In genomic region chr12:121267822-121268221, GRCh38 we compare ENCODE assay signal across 31 cellular contexts. TPM values are rescaled to one million over a fixed set of nuclear protein-coding genes. Genes with fewer than 3 reads are reported as not detected.
DNase-seq lines count a peak whose midpoint lies in the region; ATAC-seq, FAIRE-seq and TF ChIP-seq lines count a peak whose summit lies in the region.
"Had no signal": no experiment of that assay in that cellular context is flagged by ENCODE, and none has a peak within 500 bp of the region (broad histone marks: within the 10 kb centered on the region; RNA-seq: fewer than 3 reads in every experiment).

No MANE protein-coding gene starts in this region.

- DNase-seq in K562 (ENCODE audit: extremely low read depth in 1 of 4, low spot score in 3 of 4): no peak
- DNase-seq in NCI-H2107 (lab: John Stamatoyannopoulos, UW): no peak
- DNase-seq: 8988T; ACHN; AML-193; BE2C; C1 segment of cervical spinal cord; Caco-2; Calu3; CD4-positive, alpha-beta memory T cell; CD4-positive, alpha-beta T cell; CD4-positive, CD25-positive, alpha-beta regulatory T cell; CD8-positive, alpha-beta memory T cell; CD8-positive, alpha-beta T cell; COR-L47; DMS 273 treated with DMSO at 0.1 percent for 48 hours; DMS153; DMS53; DMS79; DMS79 treated with DMSO at 0.1 percent for 48 hours; DND-41; EL had no signal

- CTCF ChIA-PET in HEK293 (lab: Yijun Ruan, JAX): interaction anchor here (0.6 kb wide), 1 partner anchor 32 kb away, joined by 4 read pairs; no protein-coding TSS in a partner anchor
- CTCF ChIA-PET in K562 (lab: Yijun Ruan, JAX; ENCODE audit: low intra/inter-chr PET ratio): no interaction called here

- no peak for ATAC-seq in K562
- no peak for ATAC-seq in HG03342 (IDR thresholded peaks at IDR 0.05; ENCODE audit: unreplicated experiment)
- ATAC-seq: A549; CD8-positive, alpha-beta T cell had no signal

- WGBS in K562 (ENCODE audit: insufficient coverage, low coverage, missing lambda C conversion rate): 94% methylated on average over 1 of the region's 1 CpG

- H3K9me1 ChIP-seq in K562 (ENCODE audit: control insufficient read depth, insufficient read depth, low read length): no peaks in the 10 kb centered on the region

- no peak for TF ChIP-seq RAD21 in K562 (CRISPR knock-in tag; conservative IDR thresholded peaks at IDR 0.05 in 1 of 2, IDR thresholded peaks at IDR 0.05 in 1 of 2)

- no peak for TF ChIP-seq EP300 in K562 (IDR thresholded peaks at IDR 0.05; ENCODE audit: low read length)

- BruUV-seq in K562 (replicated peaks; lab: Mats Ljungman, UMichigan): no TSS peak

- H3K4me3 ChIP-seq in HEK293 (ENCODE audit: low read depth, low read length): no peak overlapping the region
- H3K4me3 ChIP-seq in K562: no peak overlapping the region
- H3K4me3 ChIP-seq: A549; BLaER1; BLaER1 treated with 17β-estradiol and CSF1 and Interleukin-3, amounts not matched to agents 10 nM and 100 nM had no signal

- H3K27ac ChIP-seq in HEK293 (ENCODE audit: extremely low read depth, low read depth, low read length) (no peak overlapping the region), K562 (ENCODE audit: extremely low read depth, low read depth, low read length) (no peak overlapping the region)
- H3K27ac ChIP-seq: 22Rv1; A549; BLaER1; BLaER1 treated with 17β-estradiol and CSF1 and Interleukin-3, amounts not matched to agents 10 nM and 100 nM; C4-2B had no signal

- TF ChIP-seq CTCF in HEK293 (tag by site-specific recombination; IDR thresholded peaks at IDR 0.05) (no peak), K562 (IDR thresholded peaks at IDR 0.05 in 2 of 3, conservative IDR thresholded peaks at IDR 0.05 in 1 of 3; ENCODE audit: insufficient read depth in 2 of 3, low read depth in 1 of 3, low read length in 3 of 3) (no peak)

- no peaks in the 10 kb centered on the region for H3K9me3 ChIP-seq in HEK293 (ENCODE audit: control insufficient read depth, insufficient read depth, low read depth, low read length)
- H3K9me3 ChIP-seq in K562 (replicated peaks; ENCODE audit: control insufficient read depth, insufficient read depth, low read depth, low read length): no peaks in the 10 kb centered on the region
- H3K9me3 ChIP-seq: A549; BE2C; BLaER1; BLaER1 treated with 17β-estradiol and CSF1 and Interleukin-3, amounts not matched to agents 10 nM and 100 nM; Caco-2 had no signal

- no peaks in the 10 kb centered on the region for H3K27me3 ChIP-seq in K562 (ENCODE audit: control insufficient read depth in 2 of 2, insufficient read depth in 2 of 2, low read length in 2 of 2)
- H3K27me3 ChIP-seq: BE2C; BLaER1; BLaER1 treated with 17β-estradiol and CSF1 and Interleukin-3, amounts not matched to agents 10 nM and 100 nM had no signal

- H3K36me3 ChIP-seq in HEK293 (ENCODE audit: control insufficient read depth in 2 of 2, insufficient read depth in 1 of 2, low read length in 2 of 2) (peaks cover 27 to 58% of the 10 kb centered on the region in 2 experiments; a peak in 2 of 3 replicates), K562 (ENCODE audit: control insufficient read depth, insufficient read depth, low read length) (peaks cover 58% of the 10 kb centered on the region)

- POLR2A ChIA-PET in HEK293 (lab: Yijun Ruan, JAX) (no interaction called here), K562 (lab: Yijun Ruan, JAX) (interaction anchor here (0.7 to 0.9 kb wide), 2 partner anchors 10 to 181 kb away, joined by 3 to 5 read pairs; no protein-coding TSS in a partner anchor)

- intact Hi-C loops in K562 (cut with micrococcal nuclease): no loop called here

- no peak overlapping the region for H2AFZ ChIP-seq in K562 (ENCODE audit: low read depth, low read length)

- no peak overlapping the region for H3K9ac ChIP-seq in K562 (ENCODE audit: insufficient read depth in 1 of 2, low read depth in 2 of 2, low read length in 2 of 2)
- H3K9ac ChIP-seq: BLaER1; BLaER1 treated with 17β-estradiol and CSF1 and Interleukin-3, amounts not matched to agents 10 nM and 100 nM had no signal

- in situ Hi-C loops in K562 (cut with MboI): no loop called here

- H3K4me1 ChIP-seq in HEK293 (ENCODE audit: control insufficient read depth, insufficient read depth, low read length) (no peaks in the 10 kb centered on the region), K562 (replicated peaks in 1 of 2; ENCODE audit: control insufficient read depth in 2 of 2, insufficient read depth in 2 of 2, low read length in 2 of 2) (peaks cover 7 to 18% of the 10 kb centered on the region in 2 experiments; a peak in 4 of 5 replicates)
- H3K4me1 ChIP-seq: A549; BE2C; BLaER1; BLaER1 treated with 17β-estradiol and CSF1 and Interleukin-3, amounts not matched to agents 10 nM and 100 nM; Caco-2 had no signal

- TF ChIP-seq POLR2A in K562 (conservative IDR thresholded peaks at IDR 0.05): no peak

- no peak overlapping the region for H3K4me2 ChIP-seq in K562 (ENCODE audit: insufficient read depth, low read length)
- H3K4me2 ChIP-seq: A549; BLaER1; BLaER1 treated with 17β-estradiol and CSF1 and Interleukin-3, amounts not matched to agents 10 nM and 100 nM had no signal

- no peaks in the 10 kb centered on the region for H4K20me1 ChIP-seq in K562 (replicated peaks; ENCODE audit: control insufficient read depth, insufficient read depth, low read length)

- no peaks in the 10 kb centered on the region for H3K79me2 ChIP-seq in K562 (ENCODE audit: control insufficient read depth, insufficient read depth, low read length)

- no peak for FAIRE-seq in K562 (lab: Jason Lieb, UNC)
- FAIRE-seq: A204.1, A549, D721Med had no signal

TF ChIP-seq in HEK293, 187 proteins besides CTCF, POLR2A, EP300 and RAD21:
- TF ChIP-seq WT1 (tag by site-specific recombination; IDR thresholded peaks at IDR 0.05) (no peak), ZNF146 (tag by site-specific recombination; IDR thresholded peaks at IDR 0.05) (peak; percentile 56)
- TF ChIP-seq, protein P1, sequence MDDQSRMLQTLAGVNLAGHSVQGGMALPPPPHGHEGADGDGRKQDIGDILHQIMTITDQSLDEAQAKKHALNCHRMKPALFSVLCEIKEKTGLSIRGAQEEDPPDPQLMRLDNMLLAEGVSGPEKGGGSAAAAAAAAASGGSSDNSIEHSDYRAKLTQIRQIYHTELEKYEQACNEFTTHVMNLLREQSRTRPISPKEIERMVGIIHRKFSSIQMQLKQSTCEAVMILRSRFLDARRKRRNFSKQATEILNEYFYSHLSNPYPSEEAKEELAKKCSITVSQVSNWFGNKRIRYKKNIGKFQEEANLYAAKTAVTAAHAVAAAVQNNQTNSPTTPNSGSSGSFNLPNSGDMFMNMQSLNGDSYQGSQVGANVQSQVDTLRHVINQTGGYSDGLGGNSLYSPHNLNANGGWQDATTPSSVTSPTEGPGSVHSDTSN (CRISPR knock-in tag; IDR thresholded peaks at IDR 0.05): no peak
TF ChIP-seq in HEK293: peak in this region for 1.

TF ChIP-seq in K562, 482 proteins besides CTCF, POLR2A, EP300 and RAD21 (continues in another document):
- no peak for TF ChIP-seq THRB (CRISPR knock-in tag; conservative IDR thresholded peaks at IDR 0.05)
- TF ChIP-seq SMAD2 (IDR thresholded peaks at IDR 0.05; ENCODE audit: low read depth, low read length): no peak
- no peak for TF ChIP-seq FOXA1 (IDR thresholded peaks at IDR 0.05; ENCODE audit: borderline replicate concordance)

RNA-seq across cellular contexts. Expression of gene CAMKK2, which starts 28.7 kb away (rescaled TPM):
- total RNA-seq in K562 (2011; cell fraction: chromatin; rRNA removed; ENCODE audit: low replicate concordance): 43.2 and 68.9 TPM in 2 replicates
- total RNA-seq in K562 (2011; cell fraction: nucleolus; rRNA removed): 40.5 and 41.3 TPM in 2 replicates
- total RNA-seq in K562 (2011; cell fraction: nucleoplasm; rRNA removed): 39.2 and 39.8 TPM in 2 replicates
- total RNA-seq in K562 (2014; rRNA removed) (18.8 and 21.1 TPM in 2 replicates), K562 (2014; rRNA removed; fragmentation: Illumina TruSeq; extraction: Trizol) (12.6 and 12.7 TPM in 2 replicates), K562 (2015; rRNA removed; fragmentation: Illumina TruSeq; extraction: Trizol) (10.5 and 10.8 TPM in 2 replicates), K562 (2021) (30.8 and 32.0 TPM in 2 replicates)
- polyA plus RNA-seq in K562 (2011; rRNA removed) (18.2 and 20.5 TPM in 2 replicates), K562 (2014; fragmentation: Illumina TruSeq; extraction: Trizol) (22.0 and 22.3 TPM in 2 replicates), K562 (2014; fragmentation: Nextera tagmentation; extraction: Ambion mirVana) (1 to 10 TPM; 4.3 to 5.4 TPM), K562 (2014; rRNA removed) (20.1 and 21.1 TPM in 2 replicates)
- polyA plus RNA-seq in K562 (2011; cell fraction: cytosol; rRNA removed): 19.2 and 26.4 TPM in 2 replicates
- 40.6 and 54.1 TPM in 2 replicates for polyA plus RNA-seq in K562 (2011; cell fraction: nucleus; rRNA removed)
- polyA plus RNA-seq in K562 (2012): 15.5 and 22.2 TPM in 2 replicates
- polyA minus RNA-seq in K562 (2011; rRNA and poly(A)+ RNA removed): 18.1 and 27.5 TPM in 2 replicates
- polyA minus RNA-seq in K562 (2011; cell fraction: cytosol; rRNA and poly(A)+ RNA removed): 18.8 and 19.5 TPM in 2 replicates
- 25.4 and 26.8 TPM in 2 replicates for polyA minus RNA-seq in K562 (2011; cell fraction: nucleus; rRNA and poly(A)+ RNA removed)

RNA-seq across cellular contexts. Expression of gene P2RX4, which starts 57.9 kb away (rescaled TPM):
- 40.9 and 60.5 TPM in 2 replicates for total RNA-seq in K562 (2011; cell fraction: chromatin; rRNA removed; ENCODE audit: low replicate concordance)
- 47.8 and 47.9 TPM in 2 replicates for total RNA-seq in K562 (2011; cell fraction: nucleolus; rRNA removed)
- total RNA-seq in K562 (2011; cell fraction: nucleoplasm; rRNA removed): 55.4 and 61.5 TPM in 2 replicates
- total RNA-seq in K562 (2014; rRNA removed) (14.3 and 18.9 TPM in 2 replicates), K562 (2014; rRNA removed; fragmentation: Illumina TruSeq; extraction: Trizol) (7.8 and 9.6 TPM in 2 replicates), K562 (2015; rRNA removed; fragmentation: Illumina TruSeq; extraction: Trizol) (8.3 and 10.5 TPM in 2 replicates), K562 (2021) (12.8 and 14.2 TPM in 2 replicates)
- polyA plus RNA-seq in K562 (2011; rRNA removed) (15.4 and 20.8 TPM in 2 replicates), K562 (2014; fragmentation: Illumina TruSeq; extraction: Trizol) (11.7 and 13.0 TPM in 2 replicates), K562 (2014; fragmentation: Nextera tagmentation; extraction: Ambion mirVana) (1 to 10 TPM; 6.6 to 10.0 TPM), K562 (2014; rRNA removed) (21.5 and 23.4 TPM in 2 replicates)
- 21.4 and 26.2 TPM in 2 replicates for polyA plus RNA-seq in K562 (2011; cell fraction: cytosol; rRNA removed)
- polyA plus RNA-seq in K562 (2011; cell fraction: nucleus; rRNA removed): 26.6 and 29.1 TPM in 2 replicates
- 12.8 and 57.1 TPM in 2 replicates for polyA plus RNA-seq in K562 (2012)
- 14.9 and 19.2 TPM in 2 replicates for polyA minus RNA-seq in K562 (2011; rRNA and poly(A)+ RNA removed)
- 5.3 and 9.4 TPM in 2 replicates for polyA minus RNA-seq in K562 (2011; cell fraction: cytosol; rRNA and poly(A)+ RNA removed)
- polyA minus RNA-seq in K562 (2011; cell fraction: nucleus; rRNA and poly(A)+ RNA removed): 10.4 and 14.0 TPM in 2 replicates

Comparison
In these comparisons a context has a peak if more than half of its experiments do, and no peak if none do; other contexts are left out.
1. Of the 44 proteins assayed by ChIP-seq in both K562 and HEK293: peak only in K562: none; only in HEK293: none; in both: ZNF146; in neither: 43.